ENCODE assay signal across 1 cellular context in the genomic region with DNA sequence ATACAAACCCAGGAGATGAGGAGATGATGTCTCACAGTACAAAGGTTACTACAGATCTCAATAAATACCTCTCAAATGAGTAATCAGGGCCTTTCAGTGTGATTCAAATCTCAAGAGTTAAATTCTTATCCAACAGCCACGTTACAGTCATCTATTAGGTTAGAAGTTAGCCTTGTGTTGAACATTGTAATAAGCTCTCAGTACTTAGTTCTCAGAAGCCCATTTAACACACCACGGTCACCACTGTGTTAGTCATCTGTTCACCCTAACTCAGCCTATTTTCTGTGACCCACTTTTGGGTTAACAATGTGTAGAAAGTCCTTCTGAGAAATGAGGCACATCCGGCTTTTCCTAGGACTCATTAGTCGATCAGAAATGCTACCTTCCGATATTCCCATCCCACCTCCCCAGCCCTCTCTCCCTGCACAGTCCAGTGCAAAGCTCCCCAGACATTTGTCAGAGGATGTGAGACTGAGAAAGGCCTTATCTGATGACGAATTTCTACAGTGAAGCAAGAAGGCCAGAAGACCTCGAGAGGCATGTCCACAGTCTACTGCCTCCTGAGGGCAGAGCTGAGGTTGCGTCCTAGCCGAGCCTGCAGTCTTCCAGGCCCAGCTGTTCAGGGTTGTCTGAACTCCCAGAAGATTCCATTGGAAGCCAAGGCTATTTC.
A peak's percentile ranks its signal among the peaks of the same experiment; 100 is the strongest.
TF ChIP-seq lines count a peak whose summit lies in the region.

No MANE protein-coding gene starts in this region.

TF ChIP-seq in GM12878, 131 proteins besides CTCF, POLR2A, EP300 and RAD21 (continued from another document and continues in another):
- TF ChIP-seq RELB (IDR thresholded peaks at IDR 0.05; ENCODE audit: low read depth) (no peak; the same call in 1 of the 2 replicates), SUPT20H (IDR thresholded peaks at IDR 0.05; ENCODE audit: borderline replicate concordance, control insufficient read depth, low read depth, low read length) (no peak), NBN (IDR thresholded peaks at IDR 0.05) (peak; percentile 62; the same call in 1 of the 2 replicates), TBL1XR1 (IDR thresholded peaks at IDR 0.05; ENCODE audit: low read depth, low read length) (no peak), CEBPB (IDR thresholded peaks at IDR 0.05; ENCODE audit: borderline replicate concordance in 1 of 2, low read depth in 2 of 2, low read length in 2 of 2) (no peak), ZNF384 (IDR thresholded peaks at IDR 0.05; ENCODE audit: borderline replicate concordance, low read depth, low read length) (no peak), SMARCA5 (IDR thresholded peaks at IDR 0.05) (no peak), HSF1 (IDR thresholded peaks at IDR 0.05; ENCODE audit: low read depth, low read length) (no peak), SREBF2 (IDR thresholded peaks at IDR 0.05; ENCODE audit: low read length) (no peak), SMAD5 (IDR thresholded peaks at IDR 0.05; ENCODE audit: low read depth) (no peak), GABPA (IDR thresholded peaks at IDR 0.05; ENCODE audit: low read depth) (no peak), WRNIP1 (IDR thresholded peaks at IDR 0.05; ENCODE audit: borderline replicate concordance, low read depth, low read length) (no peak), RAD51 (IDR thresholded peaks at IDR 0.05) (no peak), CREB1 (IDR thresholded peaks at IDR 0.05; ENCODE audit: low read depth) (peak; percentile 97), BCL11A (IDR thresholded peaks at IDR 0.05; ENCODE audit: low read depth, low read length) (peak; percentile 17; the same call in 1 of the 2 replicates), CBX5 (IDR thresholded peaks at IDR 0.05; ENCODE audit: low read depth) (peak; percentile 65; the same call in 1 of the 2 replicates), CHD1 (IDR thresholded peaks at IDR 0.05; ENCODE audit: low read depth, low read length) (no peak), SIX5 (IDR thresholded peaks at IDR 0.05; ENCODE audit: low read depth, low read length, severe bottlenecking) (no peak), KLF5 (IDR thresholded peaks at IDR 0.05; ENCODE audit: partially characterized antibody) (no peak), NFIC (IDR thresholded peaks at IDR 0.05; ENCODE audit: low read depth, low read length) (peak; percentile 79), ZNF592 (IDR thresholded peaks at IDR 0.05) (no peak), CBX3 (IDR thresholded peaks at IDR 0.05; ENCODE audit: borderline replicate concordance, low read depth) (no peak), HDGF (IDR thresholded peaks at IDR 0.05) (no peak), EED (IDR thresholded peaks at IDR 0.05; ENCODE audit: low read depth) (peak; percentile 71), TARDBP (IDR thresholded peaks at IDR 0.05; ENCODE audit: borderline replicate concordance) (no peak), EZH2 (IDR thresholded peaks at IDR 0.05; ENCODE audit: borderline replicate concordance, control insufficient read depth, low read depth, low read length) (no peak), GATAD2B (conservative IDR thresholded peaks at IDR 0.05; ENCODE audit: low read depth) (no peak), FOXK2 (IDR thresholded peaks at IDR 0.05) (no peak), JUND (IDR thresholded peaks at IDR 0.05; ENCODE audit: low read depth, low read length) (no peak), NR2C2 (IDR thresholded peaks at IDR 0.05; ENCODE audit: borderline replicate concordance, control insufficient read depth, insufficient read length, low read depth) (no peak), IRF4 (IDR thresholded peaks at IDR 0.05; ENCODE audit: low read depth, low read length) (0 out of 2 replicates have a peak, but pooled peaks have one; percentile 17), CHD4 (IDR thresholded peaks at IDR 0.05) (no peak), SPI1 (IDR thresholded peaks at IDR 0.05; ENCODE audit: borderline replicate concordance, insufficient read depth, low read depth, low read length) (no peak), TAF1 (IDR thresholded peaks at IDR 0.05; ENCODE audit: borderline replicate concordance, low read depth, low read length) (no peak), STAT3 (IDR thresholded peaks at IDR 0.05; ENCODE audit: low read depth, low read length) (no peak), BHLHE40 (IDR thresholded peaks at IDR 0.05; ENCODE audit: borderline replicate concordance in 1 of 2, low read depth in 2 of 2, low read length in 1 of 2) (peak in 1 of 2 experiments; percentile 18; a peak in 1 of 4 replicates), EGR1 (IDR thresholded peaks at IDR 0.05; ENCODE audit: borderline replicate concordance in 1 of 2, low read depth in 2 of 2, low read length in 2 of 2) (no peak), POLR2AphosphoS2 (IDR thresholded peaks at IDR 0.05; ENCODE audit: low read depth, low read length) (no peak), ZSCAN29 (IDR thresholded peaks at IDR 0.05) (no peak), ASH2L (IDR thresholded peaks at IDR 0.05; ENCODE audit: borderline replicate concordance, low read depth) (no peak), RB1 (IDR thresholded peaks at IDR 0.05; ENCODE audit: borderline replicate concordance) (no peak), YBX1 (IDR thresholded peaks at IDR 0.05) (no peak), DPF2 (IDR thresholded peaks at IDR 0.05) (peak; percentile 72), IKZF1 (conservative IDR thresholded peaks at IDR 0.05) (peak; percentile 50), NRF1 (conservative IDR thresholded peaks at IDR 0.05; ENCODE audit: low read depth, low read length) (no peak)
- TF ChIP-seq, protein P1, sequence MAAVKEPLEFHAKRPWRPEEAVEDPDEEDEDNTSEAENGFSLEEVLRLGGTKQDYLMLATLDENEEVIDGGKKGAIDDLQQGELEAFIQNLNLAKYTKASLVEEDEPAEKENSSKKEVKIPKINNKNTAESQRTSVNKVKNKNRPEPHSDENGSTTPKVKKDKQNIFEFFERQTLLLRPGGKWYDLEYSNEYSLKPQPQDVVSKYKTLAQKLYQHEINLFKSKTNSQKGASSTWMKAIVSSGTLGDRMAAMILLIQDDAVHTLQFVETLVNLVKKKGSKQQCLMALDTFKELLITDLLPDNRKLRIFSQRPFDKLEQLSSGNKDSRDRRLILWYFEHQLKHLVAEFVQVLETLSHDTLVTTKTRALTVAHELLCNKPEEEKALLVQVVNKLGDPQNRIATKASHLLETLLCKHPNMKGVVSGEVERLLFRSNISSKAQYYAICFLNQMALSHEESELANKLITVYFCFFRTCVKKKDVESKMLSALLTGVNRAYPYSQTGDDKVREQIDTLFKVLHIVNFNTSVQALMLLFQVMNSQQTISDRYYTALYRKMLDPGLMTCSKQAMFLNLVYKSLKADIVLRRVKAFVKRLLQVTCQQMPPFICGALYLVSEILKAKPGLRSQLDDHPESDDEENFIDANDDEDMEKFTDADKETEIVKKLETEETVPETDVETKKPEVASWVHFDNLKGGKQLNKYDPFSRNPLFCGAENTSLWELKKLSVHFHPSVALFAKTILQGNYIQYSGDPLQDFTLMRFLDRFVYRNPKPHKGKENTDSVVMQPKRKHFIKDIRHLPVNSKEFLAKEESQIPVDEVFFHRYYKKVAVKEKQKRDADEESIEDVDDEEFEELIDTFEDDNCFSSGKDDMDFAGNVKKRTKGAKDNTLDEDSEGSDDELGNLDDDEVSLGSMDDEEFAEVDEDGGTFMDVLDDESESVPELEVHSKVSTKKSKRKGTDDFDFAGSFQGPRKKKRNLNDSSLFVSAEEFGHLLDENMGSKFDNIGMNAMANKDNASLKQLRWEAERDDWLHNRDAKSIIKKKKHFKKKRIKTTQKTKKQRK (IDR thresholded peaks at IDR 0.05; ENCODE audit: low read depth, low read length) = no peak
- TF ChIP-seq, protein P2, sequence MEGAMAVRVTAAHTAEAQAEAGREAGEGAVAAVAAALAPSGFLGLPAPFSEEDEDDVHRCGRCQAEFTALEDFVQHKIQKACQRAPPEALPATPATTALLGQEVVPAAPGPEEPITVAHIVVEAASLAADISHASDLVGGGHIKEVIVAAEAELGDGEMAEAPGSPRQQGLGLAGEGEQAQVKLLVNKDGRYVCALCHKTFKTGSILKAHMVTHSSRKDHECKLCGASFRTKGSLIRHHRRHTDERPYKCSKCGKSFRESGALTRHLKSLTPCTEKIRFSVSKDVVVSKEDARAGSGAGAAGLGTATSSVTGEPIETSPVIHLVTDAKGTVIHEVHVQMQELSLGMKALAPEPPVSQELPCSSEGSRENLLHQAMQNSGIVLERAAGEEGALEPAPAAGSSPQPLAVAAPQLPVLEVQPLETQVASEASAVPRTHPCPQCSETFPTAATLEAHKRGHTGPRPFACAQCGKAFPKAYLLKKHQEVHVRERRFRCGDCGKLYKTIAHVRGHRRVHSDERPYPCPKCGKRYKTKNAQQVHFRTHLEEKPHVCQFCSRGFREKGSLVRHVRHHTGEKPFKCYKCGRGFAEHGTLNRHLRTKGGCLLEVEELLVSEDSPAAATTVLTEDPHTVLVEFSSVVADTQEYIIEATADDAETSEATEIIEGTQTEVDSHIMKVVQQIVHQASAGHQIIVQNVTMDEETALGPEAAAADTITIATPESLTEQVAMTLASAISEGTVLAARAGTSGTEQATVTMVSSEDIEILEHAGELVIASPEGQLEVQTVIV (IDR thresholded peaks at IDR 0.05; ENCODE audit: borderline replicate concordance, partially characterized antibody) = no peak
- TF ChIP-seq, protein P3, sequence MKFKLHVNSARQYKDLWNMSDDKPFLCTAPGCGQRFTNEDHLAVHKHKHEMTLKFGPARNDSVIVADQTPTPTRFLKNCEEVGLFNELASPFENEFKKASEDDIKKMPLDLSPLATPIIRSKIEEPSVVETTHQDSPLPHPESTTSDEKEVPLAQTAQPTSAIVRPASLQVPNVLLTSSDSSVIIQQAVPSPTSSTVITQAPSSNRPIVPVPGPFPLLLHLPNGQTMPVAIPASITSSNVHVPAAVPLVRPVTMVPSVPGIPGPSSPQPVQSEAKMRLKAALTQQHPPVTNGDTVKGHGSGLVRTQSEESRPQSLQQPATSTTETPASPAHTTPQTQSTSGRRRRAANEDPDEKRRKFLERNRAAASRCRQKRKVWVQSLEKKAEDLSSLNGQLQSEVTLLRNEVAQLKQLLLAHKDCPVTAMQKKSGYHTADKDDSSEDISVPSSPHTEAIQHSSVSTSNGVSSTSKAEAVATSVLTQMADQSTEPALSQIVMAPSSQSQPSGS (IDR thresholded peaks at IDR 0.05; ENCODE audit: low read length) = peak; percentile 80; the same call in 1 of the 2 replicates
- TF ChIP-seq, protein P4, sequence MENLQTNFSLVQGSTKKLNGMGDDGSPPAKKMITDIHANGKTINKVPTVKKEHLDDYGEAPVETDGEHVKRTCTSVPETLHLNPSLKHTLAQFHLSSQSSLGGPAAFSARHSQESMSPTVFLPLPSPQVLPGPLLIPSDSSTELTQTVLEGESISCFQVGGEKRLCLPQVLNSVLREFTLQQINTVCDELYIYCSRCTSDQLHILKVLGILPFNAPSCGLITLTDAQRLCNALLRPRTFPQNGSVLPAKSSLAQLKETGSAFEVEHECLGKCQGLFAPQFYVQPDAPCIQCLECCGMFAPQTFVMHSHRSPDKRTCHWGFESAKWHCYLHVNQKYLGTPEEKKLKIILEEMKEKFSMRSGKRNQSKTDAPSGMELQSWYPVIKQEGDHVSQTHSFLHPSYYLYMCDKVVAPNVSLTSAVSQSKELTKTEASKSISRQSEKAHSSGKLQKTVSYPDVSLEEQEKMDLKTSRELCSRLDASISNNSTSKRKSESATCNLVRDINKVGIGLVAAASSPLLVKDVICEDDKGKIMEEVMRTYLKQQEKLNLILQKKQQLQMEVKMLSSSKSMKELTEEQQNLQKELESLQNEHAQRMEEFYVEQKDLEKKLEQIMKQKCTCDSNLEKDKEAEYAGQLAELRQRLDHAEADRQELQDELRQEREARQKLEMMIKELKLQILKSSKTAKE (IDR thresholded peaks at IDR 0.05; ENCODE audit: low read depth, poor library complexity, severe bottlenecking) = peak; percentile 58
